1 cellular context compared by ENCODE assay signal in genomic region chr10:79282388-79282787, GRCh38.
TF ChIP-seq lines count a peak whose summit lies in the region.

No MANE protein-coding gene starts in this region.

TF ChIP-seq in GM12878, 131 proteins besides CTCF, POLR2A, EP300 and RAD21:
- TF ChIP-seq, protein P1, sequence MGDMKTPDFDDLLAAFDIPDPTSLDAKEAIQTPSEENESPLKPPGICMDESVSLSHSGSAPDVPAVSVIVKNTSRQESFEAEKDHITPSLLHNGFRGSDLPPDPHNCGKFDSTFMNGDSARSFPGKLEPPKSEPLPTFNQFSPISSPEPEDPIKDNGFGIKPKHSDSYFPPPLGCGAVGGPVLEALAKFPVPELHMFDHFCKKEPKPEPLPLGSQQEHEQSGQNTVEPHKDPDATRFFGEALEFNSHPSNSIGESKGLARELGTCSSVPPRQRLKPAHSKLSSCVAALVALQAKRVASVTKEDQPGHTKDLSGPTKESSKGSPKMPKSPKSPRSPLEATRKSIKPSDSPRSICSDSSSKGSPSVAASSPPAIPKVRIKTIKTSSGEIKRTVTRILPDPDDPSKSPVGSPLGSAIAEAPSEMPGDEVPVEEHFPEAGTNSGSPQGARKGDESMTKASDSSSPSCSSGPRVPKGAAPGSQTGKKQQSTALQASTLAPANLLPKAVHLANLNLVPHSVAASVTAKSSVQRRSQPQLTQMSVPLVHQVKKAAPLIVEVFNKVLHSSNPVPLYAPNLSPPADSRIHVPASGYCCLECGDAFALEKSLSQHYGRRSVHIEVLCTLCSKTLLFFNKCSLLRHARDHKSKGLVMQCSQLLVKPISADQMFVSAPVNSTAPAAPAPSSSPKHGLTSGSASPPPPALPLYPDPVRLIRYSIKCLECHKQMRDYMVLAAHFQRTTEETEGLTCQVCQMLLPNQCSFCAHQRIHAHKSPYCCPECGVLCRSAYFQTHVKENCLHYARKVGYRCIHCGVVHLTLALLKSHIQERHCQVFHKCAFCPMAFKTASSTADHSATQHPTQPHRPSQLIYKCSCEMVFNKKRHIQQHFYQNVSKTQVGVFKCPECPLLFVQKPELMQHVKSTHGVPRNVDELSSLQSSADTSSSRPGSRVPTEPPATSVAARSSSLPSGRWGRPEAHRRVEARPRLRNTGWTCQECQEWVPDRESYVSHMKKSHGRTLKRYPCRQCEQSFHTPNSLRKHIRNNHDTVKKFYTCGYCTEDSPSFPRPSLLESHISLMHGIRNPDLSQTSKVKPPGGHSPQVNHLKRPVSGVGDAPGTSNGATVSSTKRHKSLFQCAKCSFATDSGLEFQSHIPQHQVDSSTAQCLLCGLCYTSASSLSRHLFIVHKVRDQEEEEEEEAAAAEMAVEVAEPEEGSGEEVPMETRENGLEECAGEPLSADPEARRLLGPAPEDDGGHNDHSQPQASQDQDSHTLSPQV (IDR thresholded peaks at IDR 0.05) = no peak
